ENCODE assay signal across 24 cellular contexts in genomic region chr5:90637731-90638130, GRCh38.
A peak's percentile ranks its signal among the peaks of the same experiment; 100 is the strongest.
DNase-seq lines count a peak whose midpoint lies in the region; ATAC-seq, FAIRE-seq and TF ChIP-seq lines count a peak whose summit lies in the region.
"Had no signal": no experiment of that assay in that cellular context is flagged by ENCODE, and none has a peak within 500 bp of the region (broad histone marks: within the 10 kb centered on the region; RNA-seq: fewer than 3 reads in every experiment).

No MANE protein-coding gene starts in this region.

- no peak overlapping the region for H3K27ac ChIP-seq in kidney (ENCODE audit: low read depth in 2 of 2, low read length in 2 of 2)
- no peak overlapping the region for H3K27ac ChIP-seq in sigmoid colon
- H3K27ac ChIP-seq: BLaER1 had no signal

- intact Hi-C loops in kidney (cut with DNase I) = no loop called here
- intact Hi-C loops in sigmoid colon (cut with DNase I) = no loop called here

- no peak for ATAC-seq in HG03159 (IDR thresholded peaks at IDR 0.05; ENCODE audit: unreplicated experiment)
- ATAC-seq: GM12878 had no signal

- DNase-seq in kidney (no peak), sigmoid colon (no peak), NCI-H526 (lab: John Stamatoyannopoulos, UW) (no peak)
- DNase-seq: 8988T; ACHN; BE2C; C1 segment of cervical spinal cord; CD4-positive, alpha-beta memory T cell; CD4-positive, CD25-positive, alpha-beta regulatory T cell; CD8-positive, alpha-beta memory T cell; COR-L47; DMS 273 treated with DMSO at 0.1 percent for 48 hours; DMS153; DMS53; DMS79; DND-41; EL; GDM1 had no signal

- H3K4me1 ChIP-seq in kidney (ENCODE audit: control insufficient read depth in 1 of 2, insufficient read depth in 1 of 2, low read depth in 1 of 2, low read length in 2 of 2) = no peaks in the 10 kb centered on the region
- H3K4me1 ChIP-seq in sigmoid colon = no peaks in the 10 kb centered on the region
- H3K4me1 ChIP-seq: BE2C had no signal

- no peak overlapping the region for H3K9ac ChIP-seq in kidney (ENCODE audit: low read length in 2 of 2)
- H3K9ac ChIP-seq: BLaER1 had no signal

- TF ChIP-seq EP300 in sigmoid colon (IDR thresholded peaks at IDR 0.05) = no peak

- H3K9me3 ChIP-seq in kidney (ENCODE audit: control insufficient read depth in 1 of 2, low read length in 2 of 2) (no peaks in the 10 kb centered on the region), sigmoid colon (no peaks in the 10 kb centered on the region)
- H3K9me3 ChIP-seq: BE2C, BLaER1 had no signal

- 73 to 83% methylated on average over 3 of the region's 3 CpGs for WGBS in sigmoid colon, 2 donors

- no peak for TF ChIP-seq CTCF in kidney (IDR thresholded peaks at IDR 0.05; ENCODE audit: borderline replicate concordance, extremely low read depth, insufficient read depth)
- TF ChIP-seq CTCF in sigmoid colon (IDR thresholded peaks at IDR 0.05) = no peak

- H3K36me3 ChIP-seq in kidney (ENCODE audit: control insufficient read depth in 1 of 2, insufficient read depth in 2 of 2, low read length in 2 of 2) (no peaks in the 10 kb centered on the region), sigmoid colon (no peaks in the 10 kb centered on the region)
- H3K36me3 ChIP-seq: BE2C, BLaER1 had no signal

- H3K4me3 ChIP-seq in kidney (ENCODE audit: low read length in 2 of 2) (no peak overlapping the region), sigmoid colon (no peak overlapping the region)
- H3K4me3 ChIP-seq: BLaER1, GM12878 had no signal

- TF ChIP-seq POLR2A in sigmoid colon (IDR thresholded peaks at IDR 0.05) = no peak

- FAIRE-seq in TTC549 (lab: Jason Lieb, UNC) = peak; percentile 29
- peak; percentile 60 for FAIRE-seq in kidney (lab: Jason Lieb, UNC)
- FAIRE-seq: GM12878, GM12892, GM19239 had no signal

- no peaks in the 10 kb centered on the region for H3K27me3 ChIP-seq in sigmoid colon
- H3K27me3 ChIP-seq: BLaER1 had no signal
